Comparison of ENCODE assay signal across 20 cellular contexts in the genomic region with DNA sequence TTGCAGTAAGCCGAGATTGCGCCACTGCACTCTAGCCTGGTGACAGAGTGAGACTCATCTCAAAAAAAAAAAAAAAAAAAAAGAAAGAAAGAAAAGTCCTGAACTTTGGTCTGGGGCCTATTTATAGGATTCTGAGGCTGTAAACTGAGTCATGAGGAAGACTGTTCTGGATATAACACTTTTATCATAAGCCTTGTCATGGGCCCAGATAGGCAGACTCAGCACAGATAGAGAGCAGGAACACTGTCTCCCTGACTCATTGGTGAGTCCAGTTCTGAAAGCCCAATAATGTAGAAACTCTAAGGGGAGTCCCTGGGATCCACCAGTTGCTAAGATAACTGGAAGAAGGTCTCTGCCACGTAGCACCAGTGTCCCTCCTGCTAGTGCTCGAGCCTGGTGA. TPM values are rescaled to one million over a fixed set of nuclear protein-coding genes. Genes with fewer than 3 reads are reported as not detected.
"Had no signal": no experiment of that assay in that cellular context is flagged by ENCODE, and none has a peak within 500 bp of the region (broad histone marks: within the 10 kb centered on the region; RNA-seq: fewer than 3 reads in every experiment).

No MANE protein-coding gene starts in this region.

- H3K27me3 ChIP-seq: gastrocnemius medialis, neural progenitor cell, sigmoid colon, tibial nerve, upper lobe of left lung had no signal

- H3K36me3 ChIP-seq: gastrocnemius medialis, neural progenitor cell, sigmoid colon, thoracic aorta, tibial nerve, upper lobe of left lung had no signal

- H3K4me2 ChIP-seq: neural progenitor cell had no signal

- DNase-seq: dorsolateral prefrontal cortex; effector CD4-positive, alpha-beta T cell; gastrocnemius medialis; head of caudate nucleus; kidney; left ventricle myocardium superior; naive thymus-derived CD4-positive, alpha-beta T cell; sigmoid colon; stimulated activated CD4-positive, alpha-beta T cell treated with anti-CD3 and anti-CD28 coated beads, Interleukin-15, amount 100 ng/mL, for 24 hours; stimulated activated CD4-positive, alpha-beta T cell treated with anti-CD3 and anti-CD28 coated beads, Interleukin-2, amount 100 ng/mL, for 48 hours; stimulated activated naive B cell treated with anti-CD40 and anti-IgM and Interleukin-4, amounts not matched to agents 10 μg/mL and 1 μg/mL and 100 μg/mL, for 72 hours had no signal

- H3K4me3 ChIP-seq: dorsolateral prefrontal cortex, gastrocnemius medialis, lung, neural progenitor cell, sigmoid colon, thoracic aorta, tibial nerve, upper lobe of left lung had no signal

- H3K9me3 ChIP-seq: gastrocnemius medialis, sigmoid colon, thoracic aorta, tibial nerve, upper lobe of left lung had no signal

- H3K27ac ChIP-seq: dorsolateral prefrontal cortex, gastrocnemius medialis, neural progenitor cell, parathyroid adenoma, sigmoid colon, thoracic aorta, tibial nerve, upper lobe of left lung had no signal

- H3K9ac ChIP-seq: neural progenitor cell, parathyroid adenoma had no signal

- ATAC-seq: gastrocnemius medialis; left ventricle myocardium superior; naive thymus-derived CD4-positive, alpha-beta T cell; stimulated activated naive B cell treated with anti-CD40 and anti-IgM and Interleukin-4, amounts not matched to agents 10 μg/mL and 1 μg/mL and 100 μg/mL, for 72 hours had no signal

- FAIRE-seq: colon, kidney, urothelium cell line had no signal

- H3K79me2 ChIP-seq: parathyroid adenoma had no signal

- H3K4me1 ChIP-seq: gastrocnemius medialis, neural progenitor cell, parathyroid adenoma had no signal

RNA-seq across cellular contexts. Expression of gene LPAR3, which starts 43.7 kb away (rescaled TPM):
- total RNA-seq: gastrocnemius medialis, osteoblast, sigmoid colon had no signal
